Comparison of ENCODE assay signal across 10 cellular contexts in genomic region chr16:89921131-89921698, GRCh38. TPM values are rescaled to one million over a fixed set of nuclear protein-coding genes. Genes with fewer than 3 reads are reported as not detected.
DNase-seq lines count a peak whose midpoint lies in the region; ATAC-seq, FAIRE-seq and TF ChIP-seq lines count a peak whose summit lies in the region.
"Had no signal": no experiment of that assay in that cellular context is flagged by ENCODE, and none has a peak within 500 bp of the region (broad histone marks: within the 10 kb centered on the region; RNA-seq: fewer than 3 reads in every experiment).

No MANE protein-coding gene starts in this region.

- H3K36me3 Mint-ChIP-seq in activated CD4-positive, alpha-beta T cell treated with anti-CD3 and anti-CD28 coated beads, Interleukin-2, amount 10 ng/mL, durations not matched to agents 24 days and 14 days (ENCODE audit: low read depth), result no peaks in the 10 kb centered on the region

- TF ChIP-seq CTCF in foreskin keratinocyte (conservative IDR thresholded peaks at IDR 0.05) (no peak), spleen (IDR thresholded peaks at IDR 0.05 in 8 of 11, conservative IDR thresholded peaks at IDR 0.05 in 3 of 11) (no peak), D721Med (IDR thresholded peaks at IDR 0.05; ENCODE audit: insufficient read depth, missing control alignments) (no peak)

- no peaks in the 10 kb centered on the region for H3K9me3 ChIP-seq in spleen

- 33 to 44% (median 38%) methylated on average over 8 to 14 of the region's 14 CpGs for WGBS in spleen, 5 donors

- H3K36me3 ChIP-seq in spleen, result no peaks in the 10 kb centered on the region

- H3K27me3 ChIP-seq in foreskin keratinocyte, result peaks cover 9% of the 10 kb centered on the region
- peaks cover 3 to 91% (median 75%) of the 10 kb centered on the region in 7 donors for H3K27me3 ChIP-seq in spleen (replicated peaks in 1 of 7)

- H3K27me3 Mint-ChIP-seq in activated CD4-positive, alpha-beta T cell treated with anti-CD3 and anti-CD28 coated beads, Interleukin-2, amount 10 ng/mL, durations not matched to agents 24 days and 14 days, result peaks cover 17% of the 10 kb centered on the region

- H3K27ac Mint-ChIP-seq in activated CD4-positive, alpha-beta T cell treated with anti-CD3 and anti-CD28 coated beads, Interleukin-2, amount 10 ng/mL, durations not matched to agents 24 days and 14 days, result no peak overlapping the region

- peak; percentile 66 for DNase-seq in activated CD4-positive, alpha-beta T cell treated with anti-CD3 and anti-CD28 coated beads, Interleukin-2, amount 10 ng/mL, durations not matched to agents 24 days and 14 days
- no peak for DNase-seq in activated CD4-positive, alpha-beta T cell treated with anti-CD3 and anti-CD28 coated beads for 4 hours
- DNase-seq in SHP77 treated with DMSO at 0.1 percent for 48 hours (lab: John Stamatoyannopoulos, UW) (peak; percentile 67), foreskin keratinocyte (no peak), spleen (no peak), D721Med (ENCODE audit: insufficient read length, low spot score) (no peak)

- intact Hi-C loops in activated CD4-positive, alpha-beta T cell treated with anti-CD3 and anti-CD28 coated beads, Interleukin-2, amount 10 ng/mL, durations not matched to agents 24 days and 14 days (cut with micrococcal nuclease), result loop anchor here (5.0 kb wide), 2 partner anchors 199 to 219 kb away; partner anchors contain the start of genes SPATA2L, VPS9D1 and ZNF276
- intact Hi-C loops in spleen (cut with DNase I; ENCODE audit: low total_unique reads), result no loop called here

- H3K4me3 ChIP-seq in spleen, result peak overlapping the region in 2 of 8 donors; percentile 56 to 75

- H3K9me3 Mint-ChIP-seq in activated CD4-positive, alpha-beta T cell treated with anti-CD3 and anti-CD28 coated beads, Interleukin-2, amount 10 ng/mL, durations not matched to agents 24 days and 14 days, result no peaks in the 10 kb centered on the region
- H3K9me3 Mint-ChIP-seq: central memory CD8-positive, alpha-beta T cell had no signal

- no peak for TF ChIP-seq POLR2A in spleen (IDR thresholded peaks at IDR 0.05)

- H3K4me1 ChIP-seq in foreskin keratinocyte (peaks cover 9% of the 10 kb centered on the region), spleen (peaks cover 41 to 94% (median 84%) of the 10 kb centered on the region in 6 donors)

- FAIRE-seq in D721Med (lab: Jason Lieb, UNC), result no peak

- no peak overlapping the region for H3K27ac ChIP-seq in foreskin keratinocyte
- peak overlapping the region in 5 of 8 donors; percentile 73 to 84 (median 77) for H3K27ac ChIP-seq in spleen
- H3K27ac ChIP-seq: VCaP had no signal

- peak overlapping the region; percentile 83 for H3K4me3 Mint-ChIP-seq in activated CD4-positive, alpha-beta T cell treated with anti-CD3 and anti-CD28 coated beads, Interleukin-2, amount 10 ng/mL, durations not matched to agents 24 days and 14 days

- ATAC-seq in foreskin keratinocyte (peak; percentile 1), HG02840 (IDR thresholded peaks at IDR 0.05; ENCODE audit: low FRiP score, unreplicated experiment) (no peak), HG03432 (IDR thresholded peaks at IDR 0.05; ENCODE audit: unreplicated experiment) (no peak)

- H3K4me1 Mint-ChIP-seq in activated CD4-positive, alpha-beta T cell treated with anti-CD3 and anti-CD28 coated beads, Interleukin-2, amount 10 ng/mL, durations not matched to agents 24 days and 14 days, result peaks cover 31% of the 10 kb centered on the region

RNA-seq across cellular contexts. Expression of gene TUBB3, which starts 1.9 kb away (rescaled TPM):
- 2.2 and 2.6 TPM in 2 replicates for total RNA-seq in activated CD4-positive, alpha-beta T cell treated with anti-CD3 and anti-CD28 coated beads, Interleukin-2, amount 10 ng/mL, durations not matched to agents 24 days and 14 days
- total RNA-seq in foreskin keratinocyte, result 29.0 and 60.8 TPM in 2 replicates
- 31.4 and 65.5 TPM in 2 replicates for polyA plus RNA-seq in foreskin keratinocyte
- total RNA-seq in spleen, result 1 to 10 TPM in 3 of 7 donors, under 1 TPM in 2, not detected in 2; 0.43 to 2.4 (median 1.4) TPM
- 1 to 10 TPM in 1 of 3 donors, under 1 TPM in 2; 0.41 to 4.3 (median 0.80) TPM for polyA plus RNA-seq in spleen

RNA-seq across cellular contexts. Expression of gene MC1R, which starts 2.6 kb away (rescaled TPM):
- total RNA-seq in activated CD4-positive, alpha-beta T cell treated with anti-CD3 and anti-CD28 coated beads, Interleukin-2, amount 10 ng/mL, durations not matched to agents 24 days and 14 days, result 4.6 and 5.9 TPM in 2 replicates
- total RNA-seq in foreskin keratinocyte, result 1.4 and 2.8 TPM in 2 replicates
- 1.3 and 2.1 TPM in 2 replicates for polyA plus RNA-seq in foreskin keratinocyte
- total RNA-seq in spleen, result 10 to 100 TPM in 1 of 7 donors, 1 to 10 TPM in 6; 3.0 to 12.5 (median 7.8) TPM
- polyA plus RNA-seq in spleen, result 1 to 10 TPM; 2.4 to 3.2 (median 2.6) TPM

RNA-seq across cellular contexts. Expression of gene DEF8, which starts 27.3 kb away (rescaled TPM):
- 39.0 and 42.2 TPM in 2 replicates for total RNA-seq in activated CD4-positive, alpha-beta T cell treated with anti-CD3 and anti-CD28 coated beads, Interleukin-2, amount 10 ng/mL, durations not matched to agents 24 days and 14 days
- total RNA-seq in foreskin keratinocyte (87.8 and 90.1 TPM in 2 replicates), spleen (100 to 1,000 TPM in 1 of 7 donors, 10 to 100 TPM in 6; 55.3 to 104 (median 72.4) TPM)
- polyA plus RNA-seq in foreskin keratinocyte (111 TPM in 2 replicates), spleen (10 to 100 TPM; 25.7 to 38.0 (median 33.8) TPM)

RNA-seq across cellular contexts. Expression of gene TCF25, which starts 47.8 kb away (rescaled TPM):
- total RNA-seq in activated CD4-positive, alpha-beta T cell treated with anti-CD3 and anti-CD28 coated beads, Interleukin-2, amount 10 ng/mL, durations not matched to agents 24 days and 14 days, result 192 and 194 TPM in 2 replicates
- total RNA-seq in foreskin keratinocyte, result 89.1 and 93.4 TPM in 2 replicates
- polyA plus RNA-seq in foreskin keratinocyte, result 84.8 and 92.9 TPM in 2 replicates
- 100 to 1,000 TPM; 145 to 305 (median 233) TPM for total RNA-seq in spleen
- polyA plus RNA-seq in spleen, result 100 to 1,000 TPM; 113 to 412 (median 334) TPM

Comparison
In these comparisons a context has a peak if more than half of its experiments do, and no peak if none do; other contexts are left out.
1. DNase-seq: peak in activated CD4-positive, alpha-beta T cell treated with anti-CD3 and anti-CD28 coated beads, Interleukin-2, amount 10 ng/mL, durations not matched to agents 24 days and 14 days (single experiment) and SHP77 treated with DMSO at 0.1 percent for 48 hours (single experiment); none in activated CD4-positive, alpha-beta T cell treated with anti-CD3 and anti-CD28 coated beads for 4 hours (0 of 2), foreskin keratinocyte (0 of 2), spleen (single experiment) and D721Med (single experiment).